10 cellular contexts compared by ENCODE assay signal in the genomic region with DNA sequence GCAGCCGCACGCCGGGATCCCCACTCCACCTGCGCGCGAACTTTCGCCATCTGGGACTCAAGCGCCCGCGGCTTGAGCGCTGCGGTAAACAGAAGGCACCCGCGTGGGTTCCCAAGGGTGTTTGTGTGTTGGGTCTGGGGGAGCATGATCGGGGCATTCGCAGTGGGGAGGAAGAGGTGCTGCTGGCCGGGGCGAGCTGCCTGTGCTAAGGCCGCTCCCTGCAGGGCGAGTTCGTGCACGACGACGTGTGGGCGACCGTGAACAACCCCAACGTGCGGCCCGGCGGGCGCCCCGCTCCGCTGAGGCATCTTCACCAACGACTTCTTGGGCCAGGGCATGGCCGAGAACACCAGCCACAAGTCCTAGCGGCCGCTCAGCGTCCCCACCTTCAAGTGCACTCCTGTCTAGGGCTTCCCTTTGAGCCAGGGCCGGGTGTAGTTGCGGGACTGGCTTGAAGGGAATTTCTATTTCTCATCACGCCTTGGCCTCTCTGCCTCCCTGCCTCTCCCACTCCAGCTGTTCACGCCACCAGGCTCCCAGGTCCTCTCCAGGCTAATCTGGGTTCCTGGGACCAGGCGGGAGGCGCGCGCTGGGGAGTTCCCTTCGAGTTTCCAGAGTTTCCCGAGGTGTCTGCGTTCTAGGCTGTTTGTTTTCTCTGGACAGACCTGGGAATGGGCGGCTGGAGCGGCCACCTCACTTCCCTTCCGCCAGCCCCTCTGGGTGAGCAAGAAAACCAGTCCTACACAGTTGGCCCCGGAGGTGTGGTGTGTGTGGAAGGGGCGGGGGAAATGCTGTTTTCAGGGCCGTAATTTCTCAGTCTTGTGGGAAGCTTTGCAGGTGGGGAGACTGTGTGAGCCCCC.
DNase-seq lines count a peak whose midpoint lies in the region; ATAC-seq and TF ChIP-seq lines count a peak whose summit lies in the region.
"Had no signal": no experiment of that assay in that cellular context is flagged by ENCODE, and none has a peak within 500 bp of the region (broad histone marks: within the 10 kb centered on the region; RNA-seq: fewer than 3 reads in every experiment).

No MANE protein-coding gene starts in this region.

- peaks cover 7% of the 10 kb centered on the region for H3K27me3 ChIP-seq in mucosa of stomach (ENCODE audit: control insufficient read depth, insufficient read depth, low read length)
- no peaks in the 10 kb centered on the region for H3K27me3 ChIP-seq in thoracic aorta (replicated peaks; ENCODE audit: insufficient read depth)

- H3K27ac ChIP-seq in thoracic aorta, result no peak overlapping the region
- H3K27ac ChIP-seq: 22Rv1 had no signal

- ATAC-seq in thoracic aorta (ENCODE audit: insufficient number of reproducible peaks, low FRiP score, low read depth) (no peak), GM19452 (IDR thresholded peaks at IDR 0.05; ENCODE audit: unreplicated experiment) (no peak), HG02678 (IDR thresholded peaks at IDR 0.05; ENCODE audit: unreplicated experiment) (no peak)

- no peaks in the 10 kb centered on the region for H3K36me3 ChIP-seq in mucosa of stomach (ENCODE audit: control insufficient read depth, insufficient read depth, low read length)
- no peaks in the 10 kb centered on the region for H3K36me3 ChIP-seq in thoracic aorta

- H3K4me3 ChIP-seq in fibroblast of the aortic adventitia (ENCODE audit: low read depth, low read length) (peak overlapping the region; percentile 26), mucosa of stomach (ENCODE audit: low read length) (no peak overlapping the region), thoracic aorta (peak overlapping the region; percentile 70)

- TF ChIP-seq CTCF in fibroblast of the aortic adventitia (IDR thresholded peaks at IDR 0.05; ENCODE audit: insufficient read depth, low read length) (peak; percentile 10), thoracic aorta (IDR thresholded peaks at IDR 0.05) (no peak)

- no peaks in the 10 kb centered on the region for H3K9me3 ChIP-seq in mucosa of stomach (ENCODE audit: control insufficient read depth, low read length)
- no peaks in the 10 kb centered on the region for H3K9me3 ChIP-seq in thoracic aorta

- peak; percentile 34 for DNase-seq in DMS 273 (lab: John Stamatoyannopoulos, UW; ENCODE audit: unreplicated experiment)
- no peak for DNase-seq in DMS 273 treated with DMSO at 0.1 percent for 48 hours (lab: John Stamatoyannopoulos, UW)
- DNase-seq in fibroblast of the aortic adventitia (ENCODE audit: low read depth), result no peak
- DNase-seq in thoracic aorta (ENCODE audit: low spot score), result no peak
- DNase-seq in CD1c-positive myeloid dendritic cell (ENCODE audit: extremely low spot score), result no peak
- DNase-seq: foreskin melanocyte had no signal

- H3K4me1 ChIP-seq in mucosa of stomach (ENCODE audit: control insufficient read depth, insufficient read depth, low read length), result peaks cover 13% of the 10 kb centered on the region
- H3K4me1 ChIP-seq in thoracic aorta (ENCODE audit: control insufficient read depth in 1 of 2, low read depth in 2 of 2), result peaks cover 0 to 6% of the 10 kb centered on the region in 2 donors

- H3K9ac ChIP-seq in mucosa of stomach (ENCODE audit: low read length), result peak overlapping the region; percentile 54
